Comparison of ENCODE assay signal across 8 cellular contexts in the genomic region with DNA sequence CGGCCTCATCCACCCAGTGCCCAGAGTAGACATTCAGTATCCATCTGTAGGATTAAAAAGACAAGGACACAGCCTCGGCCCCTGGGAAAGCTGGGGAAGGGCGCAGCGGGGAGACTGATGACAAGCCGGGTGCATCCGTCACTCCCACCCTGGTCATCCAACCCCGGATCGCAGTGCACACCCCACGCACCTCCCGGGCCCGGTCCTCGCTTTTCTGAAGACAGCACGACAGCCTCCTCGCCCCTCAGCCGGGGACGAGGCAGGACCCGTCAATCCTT. TPM values are rescaled to one million over a fixed set of nuclear protein-coding genes. Genes with fewer than 3 reads are reported as not detected.
A peak's percentile ranks its signal among the peaks of the same experiment; 100 is the strongest.
DNase-seq lines count a peak whose midpoint lies in the region; ATAC-seq and TF ChIP-seq lines count a peak whose summit lies in the region.

No MANE protein-coding gene starts in this region.

- ATAC-seq in upper lobe of left lung (ENCODE audit: low FRiP score in 2 of 2) (peak in 1 of 2 donors; percentile 2), GM19328 (IDR thresholded peaks at IDR 0.05; ENCODE audit: unreplicated experiment) (no peak), GM18858 (IDR thresholded peaks at IDR 0.05; ENCODE audit: unreplicated experiment) (no peak)

- H3K9me3 ChIP-seq in SJSA1 (replicated peaks) (no peaks in the 10 kb centered on the region), mesodermal cell (ENCODE audit: control insufficient read depth, low read length) (no peaks in the 10 kb centered on the region), upper lobe of left lung (no peaks in the 10 kb centered on the region)

- peaks cover 10% of the 10 kb centered on the region for H3K36me3 ChIP-seq in SJSA1
- H3K36me3 ChIP-seq in mesodermal cell (ENCODE audit: control insufficient read depth, insufficient read depth, low read length), result peaks cover 24% of the 10 kb centered on the region
- no peaks in the 10 kb centered on the region for H3K36me3 ChIP-seq in upper lobe of left lung

- no peak for TF ChIP-seq EP300 in upper lobe of left lung (IDR thresholded peaks at IDR 0.05)

- H3K27ac ChIP-seq in SJSA1, result peak overlapping the region; percentile 48
- peak overlapping the region; percentile 89 for H3K27ac ChIP-seq in mesodermal cell (ENCODE audit: low read depth, low read length, severe bottlenecking)
- H3K27ac ChIP-seq in upper lobe of left lung, result peak overlapping the region; percentile 90 to 98 (median 98)

- 0 to 1% methylated on average over 10 to 11 of the region's 17 CpGs for WGBS in mesodermal cell (ENCODE audit: insufficient coverage in 2 of 2), 2 experiments
- WGBS in upper lobe of left lung, 2 donors, result 0% methylated on average over 17 of the region's 17 CpGs

- TF ChIP-seq CTCF in GM20000 (IDR thresholded peaks at IDR 0.05; ENCODE audit: extremely low read depth, missing control alignments) (no peak), upper lobe of left lung (IDR thresholded peaks at IDR 0.05) (no peak)

- DNase-seq in GM20000 (ENCODE audit: low spot score) (peak; percentile 41), SJSA1 (ENCODE audit: low read depth in 1 of 2, low spot score in 2 of 2) (peak in 1 of 2 experiments; percentile 41), cerebellum (ENCODE audit: low spot score) (peak; percentile 28), upper lobe of left lung (peak; percentile 32 to 73)
- DNase-seq in effector CD8-positive, alpha-beta T cell (lab: John Stamatoyannopoulos, UW), result no peak

- H3K4me3 ChIP-seq in SJSA1 (peak overlapping the region; percentile 69), mesodermal cell (ENCODE audit: extremely low read depth, insufficient read depth, low read length, poor library complexity, severe bottlenecking) (peak overlapping the region; percentile 93), upper lobe of left lung (peak overlapping the region; percentile 79 to 99 (median 83))

- H3K4me1 ChIP-seq in SJSA1 (replicated peaks) (peaks cover 14% of the 10 kb centered on the region), mesodermal cell (ENCODE audit: control insufficient read depth, insufficient read depth, low read length, poor library complexity, severe bottlenecking) (peaks cover 12% of the 10 kb centered on the region), upper lobe of left lung (peaks cover 28 to 54% (median 46%) of the 10 kb centered on the region in 4 donors)

- H3K27me3 ChIP-seq in SJSA1 (replicated peaks), result no peaks in the 10 kb centered on the region
- H3K27me3 ChIP-seq in upper lobe of left lung, result no peaks in the 10 kb centered on the region

- no peak for TF ChIP-seq POLR2A in upper lobe of left lung (IDR thresholded peaks at IDR 0.05)

RNA-seq across cellular contexts. Expression of gene FCHSD2, which starts 1.1 kb away (rescaled TPM):
- total RNA-seq in SJSA1 (2014; rRNA removed; shearing (Covaris generic)), result 5.7 and 13.3 TPM in 2 replicates
- total RNA-seq in cerebellum, result 37.3 TPM
- polyA plus RNA-seq in mesodermal cell (2013, experiment 1 of 2), result 20.4 TPM
- 20.2 TPM for polyA plus RNA-seq in mesodermal cell (2013, experiment 2 of 2)
- total RNA-seq in upper lobe of left lung, result 10 to 100 TPM; 22.5 to 55.6 (median 42.7) TPM

Comparison
In these comparisons a context has a peak if more than half of its experiments do, and no peak if none do; other contexts are left out.
1. H3K27ac ChIP-seq: peak in every context shown above with its lines; median percentile 98 in upper lobe of left lung; 89 in mesodermal cell; 48 in SJSA1.